In the genomic region with DNA sequence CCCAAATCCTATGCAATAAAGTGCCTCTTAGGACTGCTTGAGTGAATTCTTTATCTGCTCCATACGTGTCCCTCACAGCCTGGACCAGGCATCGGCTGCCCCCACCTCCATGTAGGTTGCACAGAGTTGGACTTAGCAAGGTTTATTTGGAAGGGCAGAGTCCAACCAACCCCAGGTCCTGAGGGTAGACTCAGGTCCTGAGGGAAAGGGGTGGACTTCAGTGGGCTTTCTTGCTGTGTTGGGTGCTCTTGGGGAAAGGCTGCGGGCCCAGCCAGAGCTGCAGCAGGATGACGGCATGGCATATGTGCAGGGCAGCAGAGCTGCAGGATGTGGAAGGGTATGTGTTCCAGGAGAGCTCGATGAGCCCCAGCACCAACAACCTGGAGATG, we compare ENCODE assay signal across 21 cellular contexts. TPM values are rescaled to one million over a fixed set of nuclear protein-coding genes. Genes with fewer than 3 reads are reported as not detected.
"Had no signal": no experiment of that assay in that cellular context is flagged by ENCODE, and none has a peak within 500 bp of the region (broad histone marks: within the 10 kb centered on the region; RNA-seq: fewer than 3 reads in every experiment).

No MANE protein-coding gene starts in this region.

- H3K27ac Mint-ChIP-seq: activated T-cell treated with anti-CD3 and anti-CD28 coated beads, Interleukin-2, amount 50 U/mL, for 72 hours; mesothelial cell of epicardium; nephron had no signal

- H3K27ac ChIP-seq: ascending aorta, breast epithelium, esophagus muscularis mucosa, tibial nerve, vagina had no signal

- DNase-seq: activated CD4-positive, alpha-beta T cell treated with anti-CD3 and anti-CD28 coated beads for 1 hour; activated effector memory CD4-positive, alpha-beta T cell treated with anti-CD3 and anti-CD28 coated beads, Interleukin-2, amount 50 U/mL, for 16 hours; activated naive CD4-positive, alpha-beta T cell treated with anti-CD3 and anti-CD28 coated beads, Interleukin-2, amount 50 U/mL, for 16 hours; activated T-cell treated with anti-CD3 and anti-CD28 coated beads, Interleukin-2, amount 50 U/mL, for 72 hours; cerebellar nuclear complex; cortex of kidney; effector CD4-positive, alpha-beta T cell; left cardiac atrium; retina; stimulated activated CD4-positive, alpha-beta T cell treated with anti-CD3 and anti-CD28 coated beads, Interleukin-2, amount 100 ng/mL, for 24 hours; stimulated activated naive CD8-positive, alpha-beta T cell treated with anti-CD3 and anti-CD28 coated beads, Interleukin-15, Interleukin-2, amounts not matched to agents 100 U/mL and 50 U/mL, for 24 hours had no signal

- H3K9me3 ChIP-seq: ascending aorta, breast epithelium, esophagus muscularis mucosa, tibial nerve, vagina had no signal

- H3K4me3 Mint-ChIP-seq: activated T-cell treated with anti-CD3 and anti-CD28 coated beads, Interleukin-2, amount 50 U/mL, for 72 hours; mesothelial cell of epicardium; nephron had no signal

- H3K27me3 ChIP-seq: ascending aorta, breast epithelium, tibial nerve, vagina had no signal

- H3K9me3 Mint-ChIP-seq: activated T-cell treated with anti-CD3 and anti-CD28 coated beads, Interleukin-2, amount 50 U/mL, for 72 hours; mesothelial cell of epicardium; nephron had no signal

- ATAC-seq: stimulated activated naive CD8-positive, alpha-beta T cell treated with anti-CD3 and anti-CD28 coated beads, Interleukin-15, Interleukin-2, amounts not matched to agents 100 U/mL and 50 U/mL, for 24 hours had no signal

- H3K4me1 Mint-ChIP-seq: mesothelial cell of epicardium, nephron had no signal

- H3K4me3 ChIP-seq: ascending aorta, esophagus muscularis mucosa, tibial nerve had no signal

- H3K4me1 ChIP-seq: ascending aorta, breast epithelium had no signal

RNA-seq across cellular contexts. Expression of gene VWA5B2, which starts 12.9 kb away (rescaled TPM):
- total RNA-seq: activated CD8-positive, alpha-beta memory T cell treated with anti-CD3 and anti-CD28 coated beads for 36 hours; left cardiac atrium; T-helper 1 cell treated with Interleukin-12 subunit alpha and Interleukin-12 subunit beta and Interleukin-4 antibody, amounts not matched to agents 30 ng/mL and 1 ng/mL, for 36 hours had no signal

RNA-seq across cellular contexts. Expression of gene CAMK2N2, which starts 19.1 kb away (rescaled TPM):
- total RNA-seq: ascending aorta, breast epithelium, esophagus muscularis mucosa, lung microvascular endothelial cell, tibial nerve, vagina had no signal

RNA-seq across cellular contexts. Expression of gene ECE2, which starts 33.5 kb away (rescaled TPM):
- total RNA-seq: activated CD8-positive, alpha-beta memory T cell treated with anti-CD3 and anti-CD28 coated beads for 36 hours; activated T-cell treated with anti-CD3 and anti-CD28 coated beads, Interleukin-2, amount 50 U/mL, for 72 hours; ascending aorta; breast epithelium; lung microvascular endothelial cell; mesothelial cell of epicardium; T-helper 1 cell treated with Interleukin-12 subunit alpha and Interleukin-12 subunit beta and Interleukin-4 antibody, amounts not matched to agents 30 ng/mL and 1 ng/mL, for 36 hours; tibial nerve had no signal
